ENCODE assay signal across 15 cellular contexts in the genomic region with DNA sequence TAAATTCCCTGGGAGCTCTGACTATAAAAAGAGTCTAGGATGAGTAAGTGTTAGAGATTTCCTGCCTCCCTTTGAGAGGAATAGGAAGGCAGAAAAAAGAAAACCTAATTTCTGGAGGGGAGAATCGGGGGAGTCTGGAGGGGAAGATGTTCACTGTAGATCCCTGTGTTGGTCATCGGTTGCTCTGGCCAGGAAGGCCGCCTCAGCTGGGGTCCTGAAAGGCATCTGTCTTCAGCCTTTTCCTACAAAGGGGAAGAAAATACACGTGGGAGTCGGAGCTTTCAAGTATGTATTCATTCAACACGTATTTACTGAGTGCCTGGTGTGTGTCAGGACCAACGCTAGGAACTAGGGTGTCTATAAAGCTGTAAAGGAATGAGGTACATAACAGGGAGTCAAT.
"Had no signal": no experiment of that assay in that cellular context is flagged by ENCODE, and none has a peak within 500 bp of the region (broad histone marks: within the 10 kb centered on the region; RNA-seq: fewer than 3 reads in every experiment).

No MANE protein-coding gene starts in this region.

- H3K36me3 ChIP-seq: cardiac muscle cell, pancreas, right lobe of liver, upper lobe of right lung had no signal

- H3K27ac ChIP-seq: cardiac muscle cell, lower lobe of right lung, pancreas, right lobe of liver, testis, upper lobe of right lung had no signal

- H3K4me1 ChIP-seq: lower lobe of right lung, pancreas, testis, upper lobe of right lung had no signal

- H3K27me3 ChIP-seq: pancreas, right lobe of liver, testis, upper lobe of right lung had no signal

- DNase-seq: activated CD4-positive, alpha-beta T cell treated with anti-CD3 and anti-CD28 coated beads, Interleukin-2, amount 50 U/mL, for 4 hours; activated gamma-delta T cell; endodermal cell; glutamatergic neuron; hippocampal formation; islet precursor cell; lower lobe of right lung; pancreas; right lobe of liver; small intestine; stimulated activated CD4-positive, alpha-beta T cell treated with anti-CD3 and anti-CD28 coated beads, Interleukin-4, amount 100 ng/mL, for 24 hours; T-helper 17 cell; testis; upper lobe of right lung had no signal

- H3K9me3 ChIP-seq: lower lobe of right lung, pancreas, right lobe of liver, testis, upper lobe of right lung had no signal

- H3K4me3 ChIP-seq: cardiac muscle cell, lower lobe of right lung, pancreas, right lobe of liver, testis, upper lobe of right lung had no signal
